ENCODE assay signal across 8 cellular contexts in the genomic region with DNA sequence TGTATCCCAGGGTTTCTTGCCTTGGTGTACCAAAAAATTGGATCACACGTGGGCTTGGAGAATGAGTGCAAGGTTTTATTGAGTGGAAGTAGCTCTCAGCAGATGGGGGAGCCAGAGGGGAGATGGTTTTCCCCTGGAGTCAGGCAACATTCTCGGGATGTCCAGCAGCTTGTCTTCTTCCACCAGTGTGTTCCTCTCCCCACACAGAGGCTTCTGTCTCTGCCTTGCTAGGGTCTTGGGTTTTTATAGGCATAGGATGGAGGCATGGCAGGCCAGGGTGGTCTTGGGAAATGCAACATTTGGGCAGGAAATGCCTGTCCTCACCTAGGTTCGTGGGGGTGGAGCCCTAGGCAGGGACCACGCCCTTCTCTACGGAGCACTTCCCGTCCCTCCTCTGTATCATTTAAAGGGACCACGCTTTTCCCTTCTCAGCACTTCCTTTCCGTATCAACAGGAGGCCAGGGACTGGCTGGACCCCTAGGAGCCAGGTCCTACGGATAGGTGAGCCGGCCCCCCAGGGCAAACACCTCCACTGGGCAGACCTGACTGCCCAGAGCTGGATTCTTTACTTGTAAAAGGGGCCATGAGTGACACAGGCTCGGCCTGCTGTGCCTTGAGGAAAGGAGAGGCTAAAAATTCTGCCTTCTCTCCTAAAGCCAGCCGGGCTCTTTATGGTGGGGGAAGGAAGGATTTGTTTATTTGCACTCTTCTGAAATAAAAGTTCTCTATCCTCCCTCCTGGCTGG. TPM values are rescaled to one million over a fixed set of nuclear protein-coding genes. Genes with fewer than 3 reads are reported as not detected.
DNase-seq lines count a peak whose midpoint lies in the region; ATAC-seq and TF ChIP-seq lines count a peak whose summit lies in the region.

No MANE protein-coding gene starts in this region.

- H3K4me1 ChIP-seq in SJCRH30 (peaks cover 19% of the 10 kb centered on the region), gastrocnemius medialis (peaks cover 0 to 11% of the 10 kb centered on the region in 2 donors)

- ATAC-seq in HG02852 (IDR thresholded peaks at IDR 0.05; ENCODE audit: unreplicated experiment) = peak; percentile 57
- ATAC-seq in left cardiac atrium = peak; percentile 79 to 86
- peak; percentile 53 to 71 for ATAC-seq in gastrocnemius medialis
- no peak for ATAC-seq in HG03565 (IDR thresholded peaks at IDR 0.05; ENCODE audit: unreplicated experiment)

- intact Hi-C loops in left cardiac atrium (cut with DNase I) = loop anchor here in 1 of 2 donors (10.0 kb wide), 1 partner anchor 59 kb away; a partner anchor contains a TSS
- intact Hi-C loops in gastrocnemius medialis (cut with DNase I; ENCODE audit: low total_unique reads) = no loop called here

- H3K4me3 ChIP-seq in SJCRH30 (peak overlapping the region; percentile 45), gastrocnemius medialis (peak overlapping the region; percentile 44 to 62 (median 54))

- H3K36me3 ChIP-seq in SJCRH30 (no peaks in the 10 kb centered on the region), gastrocnemius medialis (no peaks in the 10 kb centered on the region)

- H3K27me3 ChIP-seq in SJCRH30 = peaks cover 12% of the 10 kb centered on the region
- no peaks in the 10 kb centered on the region for H3K27me3 ChIP-seq in gastrocnemius medialis

- no peak for TF ChIP-seq POLR2A in gastrocnemius medialis (IDR thresholded peaks at IDR 0.05)

- peak; percentile 83 for DNase-seq in GM03348 (ENCODE audit: low spot score)
- DNase-seq in SJCRH30 = peak; percentile 52 to 66
- peak; percentile 70 for DNase-seq in activated naive CD4-positive, alpha-beta T cell treated with Interleukin-2 at 50 U/mL for 16 hours
- DNase-seq in left cardiac atrium = peak; percentile 79
- DNase-seq in gastrocnemius medialis = peak; percentile 11 to 18
- DNase-seq in NCI-H1092 (lab: John Stamatoyannopoulos, UW) = no peak

- no peaks in the 10 kb centered on the region for H3K9me3 ChIP-seq in SJCRH30 (replicated peaks)
- H3K9me3 ChIP-seq in gastrocnemius medialis = no peaks in the 10 kb centered on the region

- no peak for TF ChIP-seq CTCF in gastrocnemius medialis (IDR thresholded peaks at IDR 0.05 in 4 of 5, conservative IDR thresholded peaks at IDR 0.05 in 1 of 5)

- H3K27ac ChIP-seq in SJCRH30 = no peak overlapping the region
- H3K27ac ChIP-seq in gastrocnemius medialis = peak overlapping the region; percentile 47 to 79 (median 75)

- in situ Hi-C loops in gastrocnemius medialis (cut with MboI; ENCODE audit: low sequenced_read_pairs in 4 of 4) = no loop called here

RNA-seq across cellular contexts. Expression of a gene that starts 55.3 kb away (rescaled TPM):
- not detected in 2 replicates for total RNA-seq in SJCRH30 (2014; rRNA removed; shearing (Covaris generic))
- total RNA-seq in left cardiac atrium (under 1 TPM; 0.44 to 0.62 TPM), gastrocnemius medialis (1 to 10 TPM in 1 of 4 donors, under 1 TPM in 1, not detected in 2; 0.82 to 3.5 TPM)
